In the genomic region with DNA sequence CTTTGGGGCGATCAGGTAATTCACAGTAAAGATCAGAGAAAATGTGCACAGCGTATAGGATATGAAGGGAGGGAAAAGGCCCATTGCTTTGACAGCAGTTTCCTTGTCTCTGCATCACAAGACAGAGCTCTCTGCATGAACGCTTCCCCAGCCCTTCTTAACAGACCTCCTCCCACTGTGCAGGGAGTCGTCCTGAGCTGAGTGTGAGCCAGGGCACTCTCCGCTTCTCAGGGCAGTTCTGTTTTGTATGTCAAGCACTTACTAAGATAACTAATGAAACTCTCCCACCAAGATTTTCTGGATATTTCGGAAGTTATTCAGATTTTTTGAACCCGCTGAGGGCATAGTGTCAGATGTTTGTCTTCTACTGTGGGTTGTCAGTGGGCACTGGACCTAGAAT, we compare ENCODE assay signal across 19 cellular contexts.
DNase-seq lines count a peak whose midpoint lies in the region; ATAC-seq and TF ChIP-seq lines count a peak whose summit lies in the region.
"Had no signal": no experiment of that assay in that cellular context is flagged by ENCODE, and none has a peak within 500 bp of the region (broad histone marks: within the 10 kb centered on the region; RNA-seq: fewer than 3 reads in every experiment).

No MANE protein-coding gene starts in this region.

- no peak overlapping the region for H4K91ac ChIP-seq in mesenchymal stem cell (ENCODE audit: low read length)

- H2BK15ac ChIP-seq in mesenchymal stem cell (ENCODE audit: low read depth, poor library complexity, severe bottlenecking) = no peak overlapping the region

- H3K23ac ChIP-seq in mesenchymal stem cell (ENCODE audit: low read length in 2 of 2) = no peak overlapping the region

- H2AK5ac ChIP-seq in mesenchymal stem cell (ENCODE audit: low read length, severe bottlenecking) = no peak overlapping the region

- no peak overlapping the region for H3K4ac ChIP-seq in mesenchymal stem cell (ENCODE audit: low read depth in 1 of 2, low read length in 2 of 2)

- no peaks in the 10 kb centered on the region for H3K79me1 ChIP-seq in mesenchymal stem cell (replicated peaks; ENCODE audit: low read length, poor library complexity, severe bottlenecking)

- ATAC-seq in GM23338 (peak; percentile 78), natural killer cell (no peak), HG02938 (IDR thresholded peaks at IDR 0.05; ENCODE audit: unreplicated experiment) (no peak), HG02763 (IDR thresholded peaks at IDR 0.05; ENCODE audit: unreplicated experiment) (no peak)
- ATAC-seq: Panc1 had no signal

- no peak overlapping the region for H3K14ac ChIP-seq in mesenchymal stem cell (ENCODE audit: low read length in 2 of 2)

- peak overlapping the region in 1 of 2 experiments; percentile 72 for H3K18ac ChIP-seq in mesenchymal stem cell (ENCODE audit: low read depth in 1 of 2, low read length in 2 of 2)

- no peaks in the 10 kb centered on the region for H3K36me3 Mint-ChIP-seq in GM23338 (ENCODE audit: low read depth)
- H3K36me3 Mint-ChIP-seq in natural killer cell = no peaks in the 10 kb centered on the region

- H3K9me2 ChIP-seq in GM23338 (ENCODE audit: insufficient read depth) = no peaks in the 10 kb centered on the region

- WGBS in mesenchymal stem cell = 69% methylated on average over 7 of the region's 7 CpGs
- WGBS in thyroid gland, 2 donors = 39 to 51% methylated on average over 7 of the region's 7 CpGs

- H3K9me3 ChIP-seq in mesenchymal stem cell (ENCODE audit: control insufficient read depth, low read length) (no peaks in the 10 kb centered on the region), thyroid gland (no peaks in the 10 kb centered on the region)
- H3K9me3 ChIP-seq: SJSA1 had no signal

- H3K4me1 Mint-ChIP-seq in GM23338 = peaks cover 8% of the 10 kb centered on the region
- peaks cover 0 to 8% of the 10 kb centered on the region in 2 donors for H3K4me1 Mint-ChIP-seq in natural killer cell

- H3K4me2 ChIP-seq in GM23338 (no peak overlapping the region), mesenchymal stem cell (ENCODE audit: low read length, poor library complexity, severe bottlenecking) (no peak overlapping the region)

- H3K4me3 Mint-ChIP-seq in GM23338 = no peak overlapping the region
- H3K4me3 Mint-ChIP-seq in natural killer cell = no peak overlapping the region
- H3K4me3 Mint-ChIP-seq: HFFc6 had no signal

- peaks cover 2% of the 10 kb centered on the region for H3K27me3 Mint-ChIP-seq in GM23338 (ENCODE audit: insufficient read depth, low read depth, poor library complexity)
- no peaks in the 10 kb centered on the region for H3K27me3 Mint-ChIP-seq in natural killer cell (ENCODE audit: low read depth in 2 of 2)

- H3K9me3 Mint-ChIP-seq in GM23338 = no peaks in the 10 kb centered on the region
- no peaks in the 10 kb centered on the region for H3K9me3 Mint-ChIP-seq in natural killer cell
- H3K9me3 Mint-ChIP-seq: HFFc6 had no signal

- no peak overlapping the region for H2BK120ac ChIP-seq in mesenchymal stem cell (ENCODE audit: low read depth, low read length)

- no peaks in the 10 kb centered on the region for H3F3A ChIP-seq in GM23338 (replicated peaks; ENCODE audit: low read depth)

- H3K36me3 ChIP-seq in GM23338 (ENCODE audit: insufficient read depth) (no peaks in the 10 kb centered on the region), mesenchymal stem cell (ENCODE audit: control insufficient read depth in 1 of 2, insufficient read depth in 2 of 2, low read depth in 1 of 2, low read length in 2 of 2) (no peaks in the 10 kb centered on the region), thyroid gland (no peaks in the 10 kb centered on the region)
- H3K36me3 ChIP-seq: SJSA1 had no signal

- H2BK12ac ChIP-seq in mesenchymal stem cell (ENCODE audit: low read length in 2 of 2) = peak overlapping the region in 1 of 2 experiments; percentile 43

- DNase-seq in GM23338 (ENCODE audit: low spot score) (no peak), cerebellar cortex (ENCODE audit: low spot score) (peak; percentile 63), mesenchymal stem cell (no peak), thyroid gland (peak; percentile 92 to 94), Kasumi-1 (lab: John Stamatoyannopoulos, UW) (no peak), natural killer cell (no peak)
- DNase-seq: C1 segment of cervical spinal cord, DMS 273 treated with DMSO at 0.1 percent for 48 hours, DND-41, GDM1, H7, HFFc6, NCI-H1105, NCI-H1694 had no signal

- H3K27me3 ChIP-seq in GM23338 (ENCODE audit: insufficient read depth) (no peaks in the 10 kb centered on the region), mesenchymal stem cell (ENCODE audit: control insufficient read depth in 1 of 2, insufficient read depth in 1 of 2, low read length in 2 of 2) (no peaks in the 10 kb centered on the region), thyroid gland (no peaks in the 10 kb centered on the region)
- H3K27me3 ChIP-seq: SJSA1 had no signal

- H4K8ac ChIP-seq in mesenchymal stem cell (ENCODE audit: low read length) = no peak overlapping the region

- H3K4me1 ChIP-seq in GM23338 (ENCODE audit: insufficient read depth) (no peaks in the 10 kb centered on the region), mesenchymal stem cell (ENCODE audit: control insufficient read depth, insufficient read depth, low read depth, low read length) (peaks cover 11% of the 10 kb centered on the region), thyroid gland (peaks cover 47 to 56% of the 10 kb centered on the region in 2 donors)

- H2AFZ ChIP-seq in GM23338 (no peak overlapping the region), mesenchymal stem cell (ENCODE audit: low read depth, low read length) (no peak overlapping the region)

- TF ChIP-seq CTCF in GM23338 (conservative IDR thresholded peaks at IDR 0.05; ENCODE audit: low read depth in 2 of 2) (no peak), thyroid gland (IDR thresholded peaks at IDR 0.05) (no peak), natural killer cell (IDR thresholded peaks at IDR 0.05) (no peak)

- H3K27ac Mint-ChIP-seq in GM23338 (no peak overlapping the region), natural killer cell (no peak overlapping the region)
- H3K27ac Mint-ChIP-seq: HFFc6 had no signal

- H4K20me1 ChIP-seq in GM23338 (replicated peaks; ENCODE audit: insufficient read depth) = no peaks in the 10 kb centered on the region

- H2BK5ac ChIP-seq in mesenchymal stem cell (ENCODE audit: low read depth, low read length, poor library complexity, severe bottlenecking) = no peak overlapping the region

- H3K4me3 ChIP-seq in GM23338 = no peak overlapping the region
- no peak overlapping the region for H3K4me3 ChIP-seq in mesenchymal stem cell (ENCODE audit: insufficient read depth in 1 of 2, low read depth in 1 of 2, low read length in 2 of 2)
- no peak overlapping the region for H3K4me3 ChIP-seq in thyroid gland (replicated peaks in 1 of 3)
- H3K4me3 ChIP-seq: SJSA1 had no signal

- intact Hi-C loops in thyroid gland (cut with DNase I) (no loop called here), natural killer cell (cut with micrococcal nuclease) (no loop called here)

- no peaks in the 10 kb centered on the region for H3K79me2 ChIP-seq in GM23338 (replicated peaks; ENCODE audit: insufficient read depth)

- H3K9ac ChIP-seq in mesenchymal stem cell (ENCODE audit: low read length) = no peak overlapping the region

- TF ChIP-seq POLR2A in thyroid gland (IDR thresholded peaks at IDR 0.05) = peak in 1 of 2 donors; percentile 21

- no peak overlapping the region for H3K27ac ChIP-seq in GM23338 (ENCODE audit: low read depth)
- peak overlapping the region; percentile 59 for H3K27ac ChIP-seq in mesenchymal stem cell (ENCODE audit: low read length, poor library complexity, severe bottlenecking)
- H3K27ac ChIP-seq in thyroid gland = peak overlapping the region; percentile 66 to 82 (median 69)
- H3K27ac ChIP-seq: HL-60, SJSA1 had no signal

TF ChIP-seq in GM23338, 12 proteins besides CTCF, POLR2A, EP300 and RAD21 (continues in another document):
- TF ChIP-seq EZH2phosphoT487 (IDR thresholded peaks at IDR 0.05; ENCODE audit: unreplicated experiment) (no peak), JUNB (IDR thresholded peaks at IDR 0.05; ENCODE audit: unreplicated experiment) (no peak), CREB1 (CRISPR knock-in tag; IDR thresholded peaks at IDR 0.05; ENCODE audit: low read depth) (no peak)

Comparison
In these comparisons a context has a peak if more than half of its experiments do, and no peak if none do; other contexts are left out.
1. DNase-seq: peak in cerebellar cortex (single experiment) and thyroid gland (2 of 2); none in GM23338 (single experiment), mesenchymal stem cell (single experiment), Kasumi-1 (0 of 2) and natural killer cell (single experiment).